ENCODE assay signal across 16 cellular contexts in genomic region chr10:4174197-4174596, GRCh38.
DNase-seq lines count a peak whose midpoint lies in the region; ATAC-seq and TF ChIP-seq lines count a peak whose summit lies in the region.
"Had no signal": no experiment of that assay in that cellular context is flagged by ENCODE, and none has a peak within 500 bp of the region (broad histone marks: within the 10 kb centered on the region; RNA-seq: fewer than 3 reads in every experiment).

No MANE protein-coding gene starts in this region.

- no peak for ATAC-seq in stimulated activated naive CD8-positive, alpha-beta T cell treated with anti-CD3 and anti-CD28 coated beads, Interleukin-15, Interleukin-2, amounts not matched to agents 100 U/mL and 50 U/mL, for 24 hours
- ATAC-seq: activated T-cell treated with anti-CD3 and anti-CD28 coated beads, Interleukin-2, amount 50 U/mL, for 72 hours; esophagus mucosa; stimulated activated naive CD8-positive, alpha-beta T cell treated with anti-CD3 and anti-CD28 coated beads, Interleukin-15, amount 100 ng/mL, for 72 hours had no signal

- DNase-seq in AG08395 (ENCODE audit: low spot score), result peak; percentile 39
- DNase-seq in ELF-1 (ENCODE audit: low read depth, low spot score), result peak; percentile 43
- peak; percentile 34 for DNase-seq in OCI-M1 (lab: John Stamatoyannopoulos, UW)
- peak; percentile 23 for DNase-seq in fibroblast of mammary gland (ENCODE audit: low read depth)
- no peak for DNase-seq in stimulated activated naive CD8-positive, alpha-beta T cell treated with anti-CD3 and anti-CD28 coated beads, Interleukin-15, Interleukin-2, amounts not matched to agents 100 U/mL and 50 U/mL, for 24 hours
- DNase-seq in activated effector memory CD4-positive, alpha-beta T cell treated with Interleukin-2 at 50 U/mL for 16 hours, result no peak
- DNase-seq in DMS114 treated with DMSO at 0.1 percent for 48 hours (lab: John Stamatoyannopoulos, UW; ENCODE audit: unreplicated experiment), result no peak
- DNase-seq in activated CD4-positive, alpha-beta T cell treated with anti-CD3 and anti-CD28 coated beads, Interleukin-2, amount 50 U/mL, for 4 hours, result no peak
- DNase-seq: activated CD4-positive, CD25-positive, alpha-beta regulatory T cell; activated T-cell treated with anti-CD3 and anti-CD28 coated beads, Interleukin-2, amount 50 U/mL, for 72 hours; COR-L47; immature natural killer cell; NCI-H2227 treated with DMSO at 0.1 percent for 48 hours; stimulated activated CD4-positive, alpha-beta T cell treated with anti-CD3 and anti-CD28 coated beads, Interleukin-4, amount 100 ng/mL, for 24 hours; stimulated activated naive CD8-positive, alpha-beta T cell treated with anti-CD3 and anti-CD28 coated beads, Interleukin-15, amount 100 ng/mL, for 72 hours had no signal

- no peak for TF ChIP-seq CTCF in fibroblast of mammary gland (conservative IDR thresholded peaks at IDR 0.05; ENCODE audit: control insufficient read depth, insufficient read depth, low read depth, low read length)

- H3K4me3 ChIP-seq in fibroblast of mammary gland (ENCODE audit: control insufficient read depth, low read depth, low read length), result no peak overlapping the region

Comparison
In these comparisons a context has a peak if more than half of its experiments do, and no peak if none do; other contexts are left out.
1. DNase-seq: peak in AG08395 (single experiment), ELF-1 (single experiment), OCI-M1 (single experiment) and fibroblast of mammary gland (single experiment); none in stimulated activated naive CD8-positive, alpha-beta T cell treated with anti-CD3 and anti-CD28 coated beads, Interleukin-15, Interleukin-2, amounts not matched to agents 100 U/mL and 50 U/mL, for 24 hours (single experiment), activated effector memory CD4-positive, alpha-beta T cell treated with Interleukin-2 at 50 U/mL for 16 hours (single experiment), DMS114 treated with DMSO at 0.1 percent for 48 hours (single experiment) and activated CD4-positive, alpha-beta T cell treated with anti-CD3 and anti-CD28 coated beads, Interleukin-2, amount 50 U/mL, for 4 hours (0 of 2).